Comparison of ENCODE assay signal across 33 cellular contexts in genomic region chr13:44346534-44346933, GRCh38. TPM values are rescaled to one million over a fixed set of nuclear protein-coding genes. Genes with fewer than 3 reads are reported as not detected.
"Had no signal": no experiment of that assay in that cellular context is flagged by ENCODE, and none has a peak within 500 bp of the region (broad histone marks: within the 10 kb centered on the region; RNA-seq: fewer than 3 reads in every experiment).

No MANE protein-coding gene starts in this region.

- H3K4me3 ChIP-seq: adrenal gland, ascending aorta, body of pancreas, breast epithelium, cardiac muscle cell had no signal

- ATAC-seq: activated naive CD4-positive, alpha-beta T cell treated with anti-CD3 and anti-CD28 coated beads, Interleukin-2, amount 50 U/mL, for 72 hours; activated naive CD8-positive, alpha-beta T cell treated with anti-CD3 and anti-CD28 coated beads, Interleukin-2, amount 50 U/mL, for 24 hours; activated T-cell treated with anti-CD3 and anti-CD28 coated beads, Interleukin-2, amount 50 U/mL, for 4 hours; activated T-cell treated with anti-CD3 and anti-CD28 coated beads, Interleukin-2, amount 50 U/mL, for 72 hours; activated T-helper 17 cell treated with anti-CD3 and anti-CD28 coated beads, Interleukin-2, amount 50 U/mL, for 72 hours; body of pancreas had no signal

- H3K27ac ChIP-seq: adrenal gland, ascending aorta, body of pancreas, brain microvascular endothelial cell, breast epithelium, cardiac muscle cell had no signal

- H3K9me3 ChIP-seq: adrenal gland, ascending aorta, body of pancreas, breast epithelium had no signal

- DNase-seq: activated effector memory CD4-positive, alpha-beta T cell treated with anti-CD3 and anti-CD28 coated beads, Interleukin-2, amount 50 U/mL, for 16 hours; activated effector memory CD4-positive, alpha-beta T cell treated with Interleukin-2 at 50 U/mL for 16 hours; activated gamma-delta T cell; activated gamma-delta T cell treated with Interleukin-2 at 50 U/mL for 16 hours; activated naive CD4-positive, alpha-beta T cell; activated naive CD4-positive, alpha-beta T cell treated with anti-CD3 and anti-CD28 coated beads for 36 hours; activated naive CD4-positive, alpha-beta T cell treated with anti-CD3 and anti-CD28 coated beads, Interleukin-2, amount 10 ng/mL, durations not matched to agents 7 days and 5 days; activated naive CD4-positive, alpha-beta T cell treated with anti-CD3 and anti-CD28 coated beads, Interleukin-2, amount 50 U/mL, for 16 hours; activated naive CD4-positive, alpha-beta T cell treated with Interleukin-2 at 50 U/mL for 16 hours; activated naive CD8-positive, alpha-beta T cell treated with anti-CD3 and anti-CD28 coated beads for 36 hours; activated naive CD8-positive, alpha-beta T cell treated with anti-CD3 and anti-CD28 coated beads, Interleukin-2, amount 10 ng/mL, durations not matched to agents 7 days and 5 days; activated naive CD8-positive, alpha-beta T cell treated with anti-CD3 and anti-CD28 coated beads, Interleukin-2, amount 50 U/mL, for 24 hours; activated T-cell treated with anti-CD3 and anti-CD28 coated beads, Interleukin-2, amount 50 U/mL, for 1 hour; activated T-cell treated with anti-CD3 and anti-CD28 coated beads, Interleukin-2, amount 50 U/mL, for 24 hours; activated T-cell treated with anti-CD3 and anti-CD28 coated beads, Interleukin-2, amount 50 U/mL, for 4 hours; activated T-cell treated with anti-CD3 and anti-CD28 coated beads, Interleukin-2, amount 50 U/mL, for 48 hours; activated T-cell treated with anti-CD3 and anti-CD28 coated beads, Interleukin-2, amount 50 U/mL, for 72 hours; adrenal gland; amniotic stem cell; amygdala; anterior cingulate cortex; aorta; body of pancreas; brain microvascular endothelial cell; caudate nucleus; central memory CD4-positive, alpha-beta T cell; cerebellar nuclear complex had no signal

- H3K36me3 ChIP-seq: adrenal gland, ascending aorta, brain microvascular endothelial cell, breast epithelium, cardiac muscle cell had no signal

- H3K4me1 ChIP-seq: ascending aorta, body of pancreas, breast epithelium had no signal

- H3K27me3 ChIP-seq: adrenal gland, ascending aorta, body of pancreas, brain microvascular endothelial cell, breast epithelium, cardiac muscle cell had no signal

RNA-seq across cellular contexts. Expression of gene SERP2, which starts 27.1 kb away (rescaled TPM):
- total RNA-seq: activated T-helper 1 cell treated with anti-CD3 and anti-CD28 coated beads, Interleukin-12 subunit alpha, Interleukin-12 subunit beta, Interleukin-2, Interleukin-4 antibody, amounts not matched to agents 30 ng/mL and 10 ng/mL and 1 ng/mL, durations not matched to agents 14 hours and 24 hours and 36 hours; activated T-helper 17 cell treated with anti-CD3 and anti-CD28 coated beads, Interleukin-2, amount 50 U/mL, for 72 hours had no signal
